1 cellular context compared by ENCODE assay signal in genomic region chr18:24006731-24007308, GRCh38.
TF ChIP-seq lines count a peak whose summit lies in the region.

No MANE protein-coding gene starts in this region.

TF ChIP-seq in SK-N-SH treated with all-trans-retinoic acid at 6 μM for 48 hours, 23 proteins besides CTCF, POLR2A, EP300 and RAD21 (continued from another document):
- no peak for TF ChIP-seq CREB5 (CRISPR knock-in tag; IDR thresholded peaks at IDR 0.05; ENCODE audit: low read depth)
- TF ChIP-seq ZNF8 (CRISPR knock-in tag; IDR thresholded peaks at IDR 0.05) = no peak
- TF ChIP-seq ZNF70 (CRISPR knock-in tag; IDR thresholded peaks at IDR 0.05) = no peak
- no peak for TF ChIP-seq ZNF565 (CRISPR knock-in tag; conservative IDR thresholded peaks at IDR 0.05; ENCODE audit: low read depth)
- TF ChIP-seq, protein P1, sequence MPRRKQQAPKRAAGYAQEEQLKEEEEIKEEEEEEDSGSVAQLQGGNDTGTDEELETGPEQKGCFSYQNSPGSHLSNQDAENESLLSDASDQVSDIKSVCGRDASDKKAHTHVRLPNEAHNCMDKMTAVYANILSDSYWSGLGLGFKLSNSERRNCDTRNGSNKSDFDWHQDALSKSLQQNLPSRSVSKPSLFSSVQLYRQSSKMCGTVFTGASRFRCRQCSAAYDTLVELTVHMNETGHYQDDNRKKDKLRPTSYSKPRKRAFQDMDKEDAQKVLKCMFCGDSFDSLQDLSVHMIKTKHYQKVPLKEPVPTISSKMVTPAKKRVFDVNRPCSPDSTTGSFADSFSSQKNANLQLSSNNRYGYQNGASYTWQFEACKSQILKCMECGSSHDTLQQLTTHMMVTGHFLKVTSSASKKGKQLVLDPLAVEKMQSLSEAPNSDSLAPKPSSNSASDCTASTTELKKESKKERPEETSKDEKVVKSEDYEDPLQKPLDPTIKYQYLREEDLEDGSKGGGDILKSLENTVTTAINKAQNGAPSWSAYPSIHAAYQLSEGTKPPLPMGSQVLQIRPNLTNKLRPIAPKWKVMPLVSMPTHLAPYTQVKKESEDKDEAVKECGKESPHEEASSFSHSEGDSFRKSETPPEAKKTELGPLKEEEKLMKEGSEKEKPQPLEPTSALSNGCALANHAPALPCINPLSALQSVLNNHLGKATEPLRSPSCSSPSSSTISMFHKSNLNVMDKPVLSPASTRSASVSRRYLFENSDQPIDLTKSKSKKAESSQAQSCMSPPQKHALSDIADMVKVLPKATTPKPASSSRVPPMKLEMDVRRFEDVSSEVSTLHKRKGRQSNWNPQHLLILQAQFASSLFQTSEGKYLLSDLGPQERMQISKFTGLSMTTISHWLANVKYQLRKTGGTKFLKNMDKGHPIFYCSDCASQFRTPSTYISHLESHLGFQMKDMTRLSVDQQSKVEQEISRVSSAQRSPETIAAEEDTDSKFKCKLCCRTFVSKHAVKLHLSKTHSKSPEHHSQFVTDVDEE (CRISPR knock-in tag; IDR thresholded peaks at IDR 0.05) = no peak
- TF ChIP-seq ZFP30 (CRISPR knock-in tag; IDR thresholded peaks at IDR 0.05) = no peak
- TF ChIP-seq, protein P2, sequence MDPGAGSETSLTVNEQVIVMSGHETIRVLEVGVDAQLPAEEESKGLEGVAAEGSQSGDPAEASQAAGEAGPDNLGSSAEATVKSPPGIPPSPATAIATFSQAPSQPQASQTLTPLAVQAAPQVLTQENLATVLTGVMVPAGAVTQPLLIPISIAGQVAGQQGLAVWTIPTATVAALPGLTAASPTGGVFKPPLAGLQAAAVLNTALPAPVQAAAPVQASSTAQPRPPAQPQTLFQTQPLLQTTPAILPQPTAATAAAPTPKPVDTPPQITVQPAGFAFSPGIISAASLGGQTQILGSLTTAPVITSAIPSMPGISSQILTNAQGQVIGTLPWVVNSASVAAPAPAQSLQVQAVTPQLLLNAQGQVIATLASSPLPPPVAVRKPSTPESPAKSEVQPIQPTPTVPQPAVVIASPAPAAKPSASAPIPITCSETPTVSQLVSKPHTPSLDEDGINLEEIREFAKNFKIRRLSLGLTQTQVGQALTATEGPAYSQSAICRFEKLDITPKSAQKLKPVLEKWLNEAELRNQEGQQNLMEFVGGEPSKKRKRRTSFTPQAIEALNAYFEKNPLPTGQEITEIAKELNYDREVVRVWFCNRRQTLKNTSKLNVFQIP (CRISPR knock-in tag; IDR thresholded peaks at IDR 0.05; ENCODE audit: borderline replicate concordance, low read depth) = no peak
- no peak for TF ChIP-seq ESRRG (CRISPR knock-in tag; IDR thresholded peaks at IDR 0.05)
- no peak for TF ChIP-seq PPARA (CRISPR knock-in tag; IDR thresholded peaks at IDR 0.05; ENCODE audit: borderline replicate concordance)
- no peak for TF ChIP-seq ZC3H10 (CRISPR knock-in tag; IDR thresholded peaks at IDR 0.05)
- TF ChIP-seq TCF4 (CRISPR knock-in tag; IDR thresholded peaks at IDR 0.05; ENCODE audit: borderline replicate concordance) = no peak
- TF ChIP-seq CSDC2 (CRISPR knock-in tag; IDR thresholded peaks at IDR 0.05) = no peak
